ENCODE assay signal across 22 cellular contexts in genomic region chr1:162997499-162998285, GRCh38.
DNase-seq lines count a peak whose midpoint lies in the region; ATAC-seq, FAIRE-seq and TF ChIP-seq lines count a peak whose summit lies in the region.
"Had no signal": no experiment of that assay in that cellular context is flagged by ENCODE, and none has a peak within 500 bp of the region (broad histone marks: within the 10 kb centered on the region; RNA-seq: fewer than 3 reads in every experiment).

No MANE protein-coding gene starts in this region.

- H2BK120ac ChIP-seq in IMR-90 (ENCODE audit: low read depth, low read length): peak overlapping the region; percentile 89

- peak overlapping the region; percentile 73 for H3K56ac ChIP-seq in IMR-90 (ENCODE audit: extremely low read depth, insufficient read depth, low read length)

- ATAC-seq in IMR-90 (ENCODE audit: low read depth) (peak; percentile 80), GM18873 (IDR thresholded peaks at IDR 0.05; ENCODE audit: low FRiP score, unreplicated experiment) (no peak), GM21723 (IDR thresholded peaks at IDR 0.05; ENCODE audit: unreplicated experiment) (no peak)
- no peak for ATAC-seq in stimulated activated memory B cell treated with anti-CD40 and anti-IgM and Interleukin-4, amounts not matched to agents 10 μg/mL and 1 μg/mL and 100 μg/mL, for 72 hours
- ATAC-seq: esophagus mucosa, natural killer cell, right cardiac atrium had no signal

- no peaks in the 10 kb centered on the region for H3K36me3 Mint-ChIP-seq in stimulated activated memory B cell treated with anti-CD40 and anti-IgM and Interleukin-4, amounts not matched to agents 10 μg/mL and 1 μg/mL and 100 μg/mL, for 72 hours
- H3K36me3 Mint-ChIP-seq: natural killer cell had no signal

- no peaks in the 10 kb centered on the region for H3K79me1 ChIP-seq in IMR-90 (ENCODE audit: low read depth in 1 of 2, low read length in 2 of 2)

- H2BK20ac ChIP-seq in IMR-90 (ENCODE audit: low read depth, low read length): peak overlapping the region; percentile 94; the same call in 1 of the 2 replicates

- no peak overlapping the region for H2AFZ ChIP-seq in IMR-90 (replicated peaks; ENCODE audit: low read length, poor library complexity)
- peak overlapping the region; percentile 1 for H2AFZ ChIP-seq in keratinocyte (ENCODE audit: control insufficient read depth, low read length)

- in situ Hi-C loops in IMR-90 (cut with MboI; ENCODE audit: low sequenced_read_pairs): no loop called here
- in situ Hi-C loops in brain microvascular endothelial cell (cut with HindIII; ENCODE audit: low pct_ligation_motif_present, low sequenced_read_pairs): no loop called here

- no peaks in the 10 kb centered on the region for H3K4me1 Mint-ChIP-seq in stimulated activated memory B cell treated with anti-CD40 and anti-IgM and Interleukin-4, amounts not matched to agents 10 μg/mL and 1 μg/mL and 100 μg/mL, for 72 hours
- H3K4me1 Mint-ChIP-seq: natural killer cell had no signal

- intact Hi-C loops in IMR-90 (cut with micrococcal nuclease): loop anchor here (5.0 kb wide), 1 partner anchor 35 kb away; no protein-coding TSS in a partner anchor

- DNase-seq in AG10803 (ENCODE audit: low read depth) (peak; percentile 73), IMR-90 (peak; percentile 77), brain microvascular endothelial cell (no peak), keratinocyte (ENCODE audit: low read depth, low spot score) (no peak), D341Med (ENCODE audit: low spot score) (no peak)
- DNase-seq: activated CD4-positive, CD25-positive, alpha-beta regulatory T cell treated with anti-CD3 and anti-CD28 coated beads, Interleukin-2, amount 50 U/mL, for 72 hours; activated T-cell treated with anti-CD3 and anti-CD28 coated beads, Interleukin-2, amount 50 U/mL, for 1 hour; amniotic stem cell; effector CD4-positive, alpha-beta T cell; MG63; natural killer cell; NCI-H748 treated with DMSO at 0.1 percent for 48 hours; ovary; right cardiac atrium; stimulated activated CD8-positive, alpha-beta memory T cell treated with anti-CD3 and anti-CD28 coated beads, Interleukin-4, amount 100 ng/mL, for 48 hours had no signal

- peak overlapping the region; percentile 66 to 96 for H4K8ac ChIP-seq in IMR-90 (ENCODE audit: low read depth in 2 of 2, low read length in 2 of 2)

- TF ChIP-seq POLR2A in IMR-90 (IDR thresholded peaks at IDR 0.05; ENCODE audit: low read depth, low read length): no peak

- peak overlapping the region; percentile 26; the same call in 1 of the 2 replicates for H4K91ac ChIP-seq in IMR-90 (ENCODE audit: insufficient read depth, low read depth, low read length)

- no TSS peak for BruUV-seq in IMR-90 (replicated peaks; lab: Mats Ljungman, UMichigan)

- H3K4me3 ChIP-seq in AG10803 (ENCODE audit: low read length): no peak overlapping the region
- no peak overlapping the region for H3K4me3 ChIP-seq in IMR-90 (ENCODE audit: insufficient read depth, low read depth, low read length)
- H3K4me3 ChIP-seq in brain microvascular endothelial cell (ENCODE audit: low read depth, low read length): no peak overlapping the region
- no peak overlapping the region for H3K4me3 ChIP-seq in keratinocyte (ENCODE audit: control insufficient read depth in 2 of 3, extremely low read depth in 1 of 3, insufficient read depth in 2 of 3, low read depth in 1 of 3, low read length in 3 of 3)
- H3K4me3 ChIP-seq: HAP-1, MG63, ovary had no signal

- peak overlapping the region; percentile 13; the same call in 1 of the 2 replicates for H3K27ac ChIP-seq in IMR-90 (ENCODE audit: insufficient read depth, low read length)
- H3K27ac ChIP-seq in brain microvascular endothelial cell: peak overlapping the region; percentile 69
- H3K27ac ChIP-seq in keratinocyte (ENCODE audit: control insufficient read depth, insufficient read depth, low read length): no peak overlapping the region
- H3K27ac ChIP-seq: C4-2B, ovary had no signal

- peak; percentile 46 for FAIRE-seq in keratinocyte (lab: Jason Lieb, UNC)
- FAIRE-seq: GM18507 had no signal

- no peak overlapping the region for H3K27ac Mint-ChIP-seq in stimulated activated memory B cell treated with anti-CD40 and anti-IgM and Interleukin-4, amounts not matched to agents 10 μg/mL and 1 μg/mL and 100 μg/mL, for 72 hours
- H3K27ac Mint-ChIP-seq: natural killer cell had no signal

- no peaks in the 10 kb centered on the region for H3K9me3 Mint-ChIP-seq in stimulated activated memory B cell treated with anti-CD40 and anti-IgM and Interleukin-4, amounts not matched to agents 10 μg/mL and 1 μg/mL and 100 μg/mL, for 72 hours

- no peaks in the 10 kb centered on the region for H3K27me3 Mint-ChIP-seq in stimulated activated memory B cell treated with anti-CD40 and anti-IgM and Interleukin-4, amounts not matched to agents 10 μg/mL and 1 μg/mL and 100 μg/mL, for 72 hours

- no peak for TF ChIP-seq RAD21 in IMR-90 (IDR thresholded peaks at IDR 0.05; ENCODE audit: low read length)

- H3K4me1 ChIP-seq in IMR-90 (ENCODE audit: control insufficient read depth, insufficient read depth, low read length) (peaks cover 4% of the 10 kb centered on the region; the same call in 1 of the 2 replicates), keratinocyte (ENCODE audit: control insufficient read depth, extremely low read depth, insufficient read depth, low read length) (no peaks in the 10 kb centered on the region)
- H3K4me1 ChIP-seq: HAP-1 had no signal

- H3K9me3 ChIP-seq in IMR-90 (ENCODE audit: control insufficient read depth, insufficient read depth, low read length) (no peaks in the 10 kb centered on the region), keratinocyte (ENCODE audit: control insufficient read depth, low read depth, low read length) (no peaks in the 10 kb centered on the region)
- H3K9me3 ChIP-seq: HAP-1, MG63, ovary had no signal

- H3K4me3 Mint-ChIP-seq in stimulated activated memory B cell treated with anti-CD40 and anti-IgM and Interleukin-4, amounts not matched to agents 10 μg/mL and 1 μg/mL and 100 μg/mL, for 72 hours: no peak overlapping the region
- H3K4me3 Mint-ChIP-seq: natural killer cell had no signal

- H3K9ac ChIP-seq in IMR-90 (ENCODE audit: low read depth, low read length): no peak overlapping the region
- H3K9ac ChIP-seq in keratinocyte (ENCODE audit: control insufficient read depth, extremely low read depth, insufficient read depth, low read length): no peak overlapping the region

- CTCF ChIA-PET in IMR-90 (lab: Yijun Ruan, JAX): interaction anchor here (0.7 kb wide), 1 partner anchor 15 kb away, joined by 4 read pairs; no protein-coding TSS in a partner anchor

- H3K4ac ChIP-seq in IMR-90 (ENCODE audit: low read depth, low read length): peak overlapping the region; percentile 64; the same call in 1 of the 2 replicates

- no peaks in the 10 kb centered on the region for H3K9me1 ChIP-seq in IMR-90 (ENCODE audit: insufficient read depth, low read length)
- no peaks in the 10 kb centered on the region for H3K9me1 ChIP-seq in keratinocyte (ENCODE audit: control insufficient read depth, extremely low read depth, insufficient read depth, low read length)

- no peaks in the 10 kb centered on the region for H4K20me1 ChIP-seq in IMR-90 (ENCODE audit: insufficient read depth, low read length)
- no peaks in the 10 kb centered on the region for H4K20me1 ChIP-seq in keratinocyte (ENCODE audit: control insufficient read depth, extremely low read depth, insufficient read depth, low read length)

- H2AK5ac ChIP-seq in IMR-90 (ENCODE audit: low read depth, low read length): peak overlapping the region; percentile 51; the same call in 1 of the 2 replicates

- H2BK5ac ChIP-seq in IMR-90 (ENCODE audit: low read depth, low read length, poor library complexity, severe bottlenecking): peak overlapping the region; percentile 100

- H3K36me3 ChIP-seq in IMR-90 (ENCODE audit: control insufficient read depth, insufficient read depth, low read length): no peaks in the 10 kb centered on the region
- no peaks in the 10 kb centered on the region for H3K36me3 ChIP-seq in brain microvascular endothelial cell (replicated peaks)
- no peaks in the 10 kb centered on the region for H3K36me3 ChIP-seq in keratinocyte (ENCODE audit: control insufficient read depth in 2 of 2, extremely low read depth in 1 of 2, insufficient read depth in 2 of 2, low read length in 2 of 2)
- H3K36me3 ChIP-seq: HAP-1, MG63, ovary had no signal

- no peak overlapping the region for H2AK9ac ChIP-seq in IMR-90 (replicated peaks; ENCODE audit: low read depth, low read length, poor library complexity)

- dilution Hi-C loops in IMR-90 (cut with HindIII; ENCODE audit: low sequenced_read_pairs, unreplicated experiment) (no loop called here), keratinocyte (cut with MboI; ENCODE audit: extremely low pct_ligation_motif_present, low sequenced_read_pairs) (no loop called here)

- TF ChIP-seq CTCF in AG10803 (conservative IDR thresholded peaks at IDR 0.05; ENCODE audit: low read length): no peak
- no peak for TF ChIP-seq CTCF in IMR-90 (conservative IDR thresholded peaks at IDR 0.05; ENCODE audit: low read depth, low read length)
- TF ChIP-seq CTCF in brain microvascular endothelial cell (IDR thresholded peaks at IDR 0.05; ENCODE audit: low read depth, low read length, missing control alignments): no peak
- no peak for TF ChIP-seq CTCF in keratinocyte (optimal IDR thresholded peaks at IDR 0.05 in 1 of 3, IDR thresholded peaks at IDR 0.05 in 1 of 3, conservative IDR thresholded peaks at IDR 0.05 in 1 of 3; ENCODE audit: extremely low read depth in 1 of 3, insufficient read depth in 2 of 3, low read length in 3 of 3)

- H2BK15ac ChIP-seq in IMR-90 (ENCODE audit: low read depth, low read length): peak overlapping the region; percentile 74; the same call in 2 of the 3 replicates

- no peaks in the 10 kb centered on the region for H3K79me2 ChIP-seq in keratinocyte (ENCODE audit: control insufficient read depth, insufficient read depth, low read length)

- peak overlapping the region; percentile 97; the same call in 1 of the 2 replicates for H3K18ac ChIP-seq in IMR-90 (ENCODE audit: low read depth, low read length)

- POLR2A ChIA-PET in IMR-90 (lab: Charles Lee; ENCODE audit: unreplicated experiment): no interaction called here

- peak overlapping the region; percentile 78 for H4K5ac ChIP-seq in IMR-90 (ENCODE audit: low read depth, low read length)

- peak overlapping the region; percentile 90; the same call in 1 of the 2 replicates for H3K4me2 ChIP-seq in IMR-90 (ENCODE audit: low read depth, low read length)
- H3K4me2 ChIP-seq in keratinocyte (ENCODE audit: control insufficient read depth, extremely low read depth, insufficient read depth, low read depth, low read length): no peak overlapping the region

- H3K14ac ChIP-seq in IMR-90 (replicated peaks; ENCODE audit: low read depth, low read length): peak overlapping the region; percentile 65

- peak overlapping the region; percentile 89; the same call in 1 of the 2 replicates for H3K23ac ChIP-seq in IMR-90 (ENCODE audit: low read depth, low read length)

- H3K27me3 ChIP-seq in IMR-90 (ENCODE audit: control insufficient read depth, insufficient read depth, low read length) (no peaks in the 10 kb centered on the region), brain microvascular endothelial cell (replicated peaks) (no peaks in the 10 kb centered on the region), keratinocyte (ENCODE audit: control insufficient read depth, extremely low read depth, insufficient read depth, low read length) (no peaks in the 10 kb centered on the region)
- H3K27me3 ChIP-seq: MG63, ovary had no signal

- WGBS in IMR-90 (ENCODE audit: extremely low coverage in 2 of 2, insufficient read length in 1 of 2), 2 experiments: 86% methylated on average over 1 of the region's 2 CpGs; no CpG with 5 or more reads in 1 of the 2 experiments

Comparison
In these comparisons a context has a peak if more than half of its experiments do, and no peak if none do; other contexts are left out.
1. DNase-seq: peak in AG10803 (single experiment) and IMR-90 (single experiment); none in brain microvascular endothelial cell (single experiment), keratinocyte (single experiment) and D341Med (single experiment).